In genomic region chrX:38896724-38897298, GRCh38 we compare ENCODE assay signal across 17 cellular contexts.
DNase-seq lines count a peak whose midpoint lies in the region; ATAC-seq and TF ChIP-seq lines count a peak whose summit lies in the region.
"Had no signal": no experiment of that assay in that cellular context is flagged by ENCODE, and none has a peak within 500 bp of the region (broad histone marks: within the 10 kb centered on the region; RNA-seq: fewer than 3 reads in every experiment).

No MANE protein-coding gene starts in this region.

- no peaks in the 10 kb centered on the region for H3F3A ChIP-seq in MM.1S (ENCODE audit: insufficient read depth, low read length)

- no peaks in the 10 kb centered on the region for H3K4me1 ChIP-seq in osteoblast (ENCODE audit: insufficient read depth, low read length)
- no peaks in the 10 kb centered on the region for H3K4me1 ChIP-seq in MM.1S (ENCODE audit: low read length)
- no peaks in the 10 kb centered on the region for H3K4me1 ChIP-seq in Caco-2

- ATAC-seq in GM18870 (IDR thresholded peaks at IDR 0.05; ENCODE audit: unreplicated experiment) (peak; percentile 94), GM21529 (IDR thresholded peaks at IDR 0.05; ENCODE audit: unreplicated experiment) (peak; percentile 52), HG03196 (IDR thresholded peaks at IDR 0.05; ENCODE audit: unreplicated experiment) (peak; percentile 62)

- H3K27me3 ChIP-seq in osteoblast (ENCODE audit: insufficient read depth, low read length) = peaks cover 9% of the 10 kb centered on the region
- H3K27me3 ChIP-seq in MM.1S (replicated peaks; ENCODE audit: insufficient read depth, low read length) = no peaks in the 10 kb centered on the region
- no peaks in the 10 kb centered on the region for H3K27me3 ChIP-seq in Caco-2 (replicated peaks; ENCODE audit: control insufficient read depth, insufficient read depth, low read length)

- H3K9me3 ChIP-seq in osteoblast (ENCODE audit: low read depth, low read length) (no peaks in the 10 kb centered on the region), MM.1S (replicated peaks; ENCODE audit: insufficient read depth, low read length) (no peaks in the 10 kb centered on the region), Caco-2 (no peaks in the 10 kb centered on the region)

- no TSS peak for BruUV-seq in Caco-2 (replicated peaks; lab: Mats Ljungman, UMichigan)

- H2AFZ ChIP-seq in osteoblast (ENCODE audit: low read length) (no peak overlapping the region), MM.1S (ENCODE audit: low read length) (no peak overlapping the region)

- no peak overlapping the region for H3K27ac ChIP-seq in osteoblast (ENCODE audit: low read depth, low read length)
- no peak overlapping the region for H3K27ac ChIP-seq in MM.1S (ENCODE audit: low read length)
- H3K27ac ChIP-seq: C4-2B, KMS-11, VCaP had no signal

- H3K79me2 ChIP-seq in osteoblast (ENCODE audit: insufficient read depth, low read length) (no peaks in the 10 kb centered on the region), MM.1S (ENCODE audit: low read length) (no peaks in the 10 kb centered on the region)

- H3K27me3 Mint-ChIP-seq in Caco-2 (ENCODE audit: insufficient read depth, unreplicated experiment) = no peaks in the 10 kb centered on the region
- H3K27me3 Mint-ChIP-seq: activated naive CD8-positive, alpha-beta T cell treated with anti-CD3 and anti-CD28 coated beads, Interleukin-2, amount 10 ng/mL, durations not matched to agents 7 days and 5 days; central memory CD8-positive, alpha-beta T cell; stimulated activated naive CD8-positive, alpha-beta T cell treated with anti-CD3 and anti-CD28 coated beads, Interleukin-15, Interleukin-2, amounts not matched to agents 100 ng/mL and 50 ng/mL, for 24 hours had no signal

- no peak overlapping the region for H3K9ac ChIP-seq in MM.1S (ENCODE audit: low read length)
- H3K9ac ChIP-seq: KMS-11 had no signal

- H3K9me2 ChIP-seq in MM.1S (replicated peaks; ENCODE audit: insufficient read depth, low read length) = no peaks in the 10 kb centered on the region

- H3K9me3 Mint-ChIP-seq in Caco-2 (ENCODE audit: unreplicated experiment) = no peaks in the 10 kb centered on the region
- H3K9me3 Mint-ChIP-seq: activated naive CD8-positive, alpha-beta T cell treated with anti-CD3 and anti-CD28 coated beads, Interleukin-2, amount 10 ng/mL, durations not matched to agents 7 days and 5 days; central memory CD8-positive, alpha-beta T cell; stimulated activated naive CD8-positive, alpha-beta T cell treated with anti-CD3 and anti-CD28 coated beads, Interleukin-15, Interleukin-2, amounts not matched to agents 100 ng/mL and 50 ng/mL, for 24 hours had no signal

- no peak overlapping the region for H3K4me3 Mint-ChIP-seq in Caco-2 (ENCODE audit: unreplicated experiment)
- H3K4me3 Mint-ChIP-seq: activated naive CD8-positive, alpha-beta T cell treated with anti-CD3 and anti-CD28 coated beads, Interleukin-2, amount 10 ng/mL, durations not matched to agents 7 days and 5 days; central memory CD8-positive, alpha-beta T cell; stimulated activated naive CD8-positive, alpha-beta T cell treated with anti-CD3 and anti-CD28 coated beads, Interleukin-15, Interleukin-2, amounts not matched to agents 100 ng/mL and 50 ng/mL, for 24 hours had no signal

- H3K4me2 ChIP-seq in osteoblast (ENCODE audit: insufficient read depth, low read length) (no peak overlapping the region), MM.1S (ENCODE audit: low read depth, low read length) (no peak overlapping the region)
- H3K4me2 ChIP-seq: KMS-11 had no signal

- H3K36me3 ChIP-seq in osteoblast (ENCODE audit: insufficient read depth, low read length) = no peaks in the 10 kb centered on the region
- H3K36me3 ChIP-seq in MM.1S (replicated peaks; ENCODE audit: insufficient read depth, low read length) = no peaks in the 10 kb centered on the region
- no peaks in the 10 kb centered on the region for H3K36me3 ChIP-seq in Caco-2 (ENCODE audit: control insufficient read depth, insufficient read depth, low read length)

- DNase-seq in osteoblast (ENCODE audit: insufficient read length, low spot score, missing footprints) (peak; percentile 56), NCI-H82 (lab: John Stamatoyannopoulos, UW) (no peak), MM.1S (no peak), Caco-2 (no peak)
- DNase-seq: activated CD8-positive, alpha-beta memory T cell treated with anti-CD3 and anti-CD28 coated beads, Interleukin-2, amount 50 U/mL, for 4 hours; activated naive CD8-positive, alpha-beta T cell treated with anti-CD3 and anti-CD28 coated beads, Interleukin-2, amount 10 ng/mL, durations not matched to agents 7 days and 5 days; mesenchymal stem cell; NCI-H146; NCI-H510A had no signal

- H3K36me3 Mint-ChIP-seq in Caco-2 (ENCODE audit: insufficient read depth, unreplicated experiment) = no peaks in the 10 kb centered on the region
- H3K36me3 Mint-ChIP-seq: activated naive CD8-positive, alpha-beta T cell treated with anti-CD3 and anti-CD28 coated beads, Interleukin-2, amount 10 ng/mL, durations not matched to agents 7 days and 5 days had no signal

- H3K4me3 ChIP-seq in osteoblast (ENCODE audit: insufficient read depth, low read length) (no peak overlapping the region), MM.1S (ENCODE audit: low read length) (no peak overlapping the region), Caco-2 (ENCODE audit: low read depth, low read length) (no peak overlapping the region)

- TF ChIP-seq CTCF in osteoblast (IDR thresholded peaks at IDR 0.05; ENCODE audit: extremely low read depth, low read depth, low read length) = no peak
- TF ChIP-seq CTCF in MM.1S (IDR thresholded peaks at IDR 0.05; ENCODE audit: low read length) = no peak
- no peak for TF ChIP-seq CTCF in Caco-2 (IDR thresholded peaks at IDR 0.05; ENCODE audit: insufficient read depth in 1 of 2, low read depth in 1 of 2, low read length in 1 of 2, severe bottlenecking in 1 of 2, unreplicated experiment in 1 of 2)

- H3K27ac Mint-ChIP-seq in Caco-2 (ENCODE audit: unreplicated experiment) = no peak overlapping the region
- H3K27ac Mint-ChIP-seq: activated naive CD8-positive, alpha-beta T cell treated with anti-CD3 and anti-CD28 coated beads, Interleukin-2, amount 10 ng/mL, durations not matched to agents 7 days and 5 days; stimulated activated naive CD8-positive, alpha-beta T cell treated with anti-CD3 and anti-CD28 coated beads, Interleukin-15, Interleukin-2, amounts not matched to agents 100 ng/mL and 50 ng/mL, for 24 hours had no signal

- no peaks in the 10 kb centered on the region for H4K20me1 ChIP-seq in osteoblast (ENCODE audit: insufficient read depth, low read length)
- no peaks in the 10 kb centered on the region for H4K20me1 ChIP-seq in MM.1S (ENCODE audit: insufficient read depth, low read length)

- CTCF ChIA-PET in Caco-2 (lab: Charles Lee) = no interaction called here

- intact Hi-C loops in Caco-2 (cut with micrococcal nuclease; ENCODE audit: unreplicated experiment) = loop anchor here (1.0 kb wide), 1 partner anchor 31 kb away; no protein-coding TSS in a partner anchor

- no peaks in the 10 kb centered on the region for H3K4me1 Mint-ChIP-seq in Caco-2 (ENCODE audit: low read depth, unreplicated experiment)
- H3K4me1 Mint-ChIP-seq: central memory CD8-positive, alpha-beta T cell had no signal

- POLR2A ChIA-PET in Caco-2 (lab: Charles Lee) = no interaction called here
